24 cellular contexts compared by ENCODE assay signal in the genomic region with DNA sequence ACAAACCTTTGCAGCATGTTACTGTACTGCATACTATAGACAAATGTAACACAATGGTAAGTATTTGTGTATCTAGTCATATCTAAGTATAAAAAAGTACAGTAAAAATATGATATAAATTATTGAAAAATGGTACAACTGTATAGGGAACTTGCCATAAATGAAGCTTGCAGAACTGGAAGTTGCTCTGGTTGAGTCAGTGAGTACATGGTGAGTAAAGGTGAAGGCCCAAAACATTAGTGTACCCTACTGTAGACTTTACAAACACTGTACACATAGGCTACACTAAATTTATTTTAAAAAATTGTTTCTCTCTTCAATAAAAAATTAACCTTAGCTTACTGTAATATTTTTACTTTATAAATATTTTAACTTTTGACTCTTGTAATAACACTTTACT.
"Had no signal": no experiment of that assay in that cellular context is flagged by ENCODE, and none has a peak within 500 bp of the region (broad histone marks: within the 10 kb centered on the region; RNA-seq: fewer than 3 reads in every experiment).

No MANE protein-coding gene starts in this region.

- H3K27ac Mint-ChIP-seq: effector memory CD8-positive, alpha-beta T cell; immature natural killer cell; naive thymus-derived CD8-positive, alpha-beta T cell; nephron progenitor cell; stimulated activated naive CD8-positive, alpha-beta T cell treated with anti-CD3 and anti-CD28 coated beads, Interleukin-15, amount 100 ng/mL, for 72 hours had no signal

- H3K4me1 ChIP-seq: lower lobe of right lung, right lobe of liver, suprapubic skin, transverse colon, upper lobe of right lung, uterus had no signal

- H3K9me3 Mint-ChIP-seq: effector memory CD8-positive, alpha-beta T cell; immature natural killer cell; naive thymus-derived CD8-positive, alpha-beta T cell; stimulated activated naive CD8-positive, alpha-beta T cell treated with anti-CD3 and anti-CD28 coated beads, Interleukin-15, amount 100 ng/mL, for 72 hours had no signal

- H3K27me3 ChIP-seq: ovary, right lobe of liver, suprapubic skin, transverse colon, upper lobe of right lung had no signal

- H3K36me3 Mint-ChIP-seq: immature natural killer cell had no signal

- H3K4me3 Mint-ChIP-seq: effector memory CD8-positive, alpha-beta T cell; immature natural killer cell; naive thymus-derived CD8-positive, alpha-beta T cell; nephron progenitor cell; stimulated activated naive CD8-positive, alpha-beta T cell treated with anti-CD3 and anti-CD28 coated beads, Interleukin-15, amount 100 ng/mL, for 72 hours had no signal

- H3K36me3 ChIP-seq: ovary, right lobe of liver, suprapubic skin, transverse colon, upper lobe of right lung, uterus had no signal

- H3K27me3 Mint-ChIP-seq: effector memory CD8-positive, alpha-beta T cell; naive thymus-derived CD8-positive, alpha-beta T cell; stimulated activated naive CD8-positive, alpha-beta T cell treated with anti-CD3 and anti-CD28 coated beads, Interleukin-15, amount 100 ng/mL, for 72 hours had no signal

- H3K27ac ChIP-seq: coronary artery, epithelial cell of prostate, lower lobe of right lung, ovary, right lobe of liver, suprapubic skin, transverse colon, upper lobe of right lung, uterus had no signal

- DNase-seq: dermis blood vessel endothelial cell; effector memory CD8-positive, alpha-beta T cell; hypothalamus; immature natural killer cell; islet precursor cell; left ventricle myocardium superior; lower lobe of right lung; naive thymus-derived CD8-positive, alpha-beta T cell; nephron progenitor cell; nucleus accumbens; ovary; right lobe of liver; small intestine; stimulated activated CD4-positive, alpha-beta T cell treated with anti-CD3 and anti-CD28 coated beads, Interleukin-15, amount 100 ng/mL, for 24 hours; stimulated activated CD4-positive, alpha-beta T cell treated with anti-CD3 and anti-CD28 coated beads, Interleukin-2, amount 100 ng/mL, for 48 hours; stimulated activated CD8-positive, alpha-beta memory T cell treated with anti-CD3 and anti-CD28 coated beads, Interleukin-4, amount 100 ng/mL, for 48 hours; stimulated activated naive CD4-positive, alpha-beta T cell; stimulated activated naive CD8-positive, alpha-beta T cell treated with anti-CD3 and anti-CD28 coated beads, Interleukin-15, amount 100 ng/mL, for 72 hours; transverse colon; upper lobe of right lung; uterus had no signal

- FAIRE-seq: small intestine had no signal

- H3K4me3 ChIP-seq: coronary artery, lower lobe of right lung, ovary, right lobe of liver, suprapubic skin, transverse colon, upper lobe of right lung, uterus had no signal

- H3K9me3 ChIP-seq: lower lobe of right lung, ovary, right lobe of liver, suprapubic skin, transverse colon, upper lobe of right lung, uterus had no signal

- H3K4me1 Mint-ChIP-seq: immature natural killer cell; nephron progenitor cell; stimulated activated naive CD8-positive, alpha-beta T cell treated with anti-CD3 and anti-CD28 coated beads, Interleukin-15, amount 100 ng/mL, for 72 hours had no signal
